11 cellular contexts compared by ENCODE assay signal in the genomic region with DNA sequence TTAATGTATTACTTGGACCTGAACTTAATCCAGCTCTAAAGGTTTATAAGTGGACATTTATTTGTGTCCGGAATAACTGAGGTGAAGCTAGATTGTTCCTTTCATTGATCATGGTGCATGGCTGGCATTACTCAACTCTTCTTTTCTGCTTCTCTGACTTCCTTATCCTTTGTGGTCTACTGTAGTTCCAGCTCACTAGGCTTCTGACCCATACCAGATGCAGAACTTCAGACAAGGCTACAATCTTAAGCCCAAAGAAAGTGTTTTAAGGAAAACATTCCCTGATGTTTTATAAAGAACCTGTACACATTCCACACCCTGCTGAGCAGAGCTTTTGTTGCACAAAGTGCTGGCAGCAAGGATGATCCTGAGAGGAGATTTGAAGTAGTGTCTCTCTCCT.
DNase-seq lines count a peak whose midpoint lies in the region; ATAC-seq and TF ChIP-seq lines count a peak whose summit lies in the region.
"Had no signal": no experiment of that assay in that cellular context is flagged by ENCODE, and none has a peak within 500 bp of the region (broad histone marks: within the 10 kb centered on the region; RNA-seq: fewer than 3 reads in every experiment).

No MANE protein-coding gene starts in this region.

- H3K9me3 ChIP-seq in CD4-positive, CD25-positive, alpha-beta regulatory T cell (ENCODE audit: control insufficient read depth in 2 of 2, low read length in 2 of 2) = no peaks in the 10 kb centered on the region
- H3K9me3 ChIP-seq in IMR-90 (ENCODE audit: control insufficient read depth, insufficient read depth, low read length) = no peaks in the 10 kb centered on the region
- H3K9me3 ChIP-seq in esophagus squamous epithelium = no peaks in the 10 kb centered on the region

- no peak overlapping the region for H3K4ac ChIP-seq in IMR-90 (ENCODE audit: low read depth, low read length)

- WGBS in IMR-90 (ENCODE audit: extremely low coverage in 2 of 2, insufficient read length in 1 of 2), 2 experiments = no CpG with 5 or more reads among the region's 1 CpG
- 87 to 91% methylated on average over 1 of the region's 1 CpG for WGBS in esophagus squamous epithelium, 2 donors

- no peak overlapping the region for H2BK20ac ChIP-seq in IMR-90 (ENCODE audit: low read depth, low read length)

- no peak overlapping the region for H2BK15ac ChIP-seq in IMR-90 (ENCODE audit: low read depth, low read length)

- H2BK120ac ChIP-seq in IMR-90 (ENCODE audit: low read depth, low read length) = peak overlapping the region; percentile 20; the same call in 1 of the 2 replicates

- H2BK5ac ChIP-seq in IMR-90 (ENCODE audit: low read depth, low read length, poor library complexity, severe bottlenecking) = no peak overlapping the region

- H3K27me3 Mint-ChIP-seq in CD4-positive, CD25-positive, alpha-beta regulatory T cell = peaks cover 35% of the 10 kb centered on the region
- peaks cover 0 to 23% (median 21%) of the 10 kb centered on the region in 3 donors for H3K27me3 Mint-ChIP-seq in naive B cell

- H2AK9ac ChIP-seq in IMR-90 (replicated peaks; ENCODE audit: low read depth, low read length, poor library complexity) = no peak overlapping the region

- H2AK5ac ChIP-seq in IMR-90 (ENCODE audit: low read depth, low read length) = no peak overlapping the region

- H3K4me2 ChIP-seq in IMR-90 (ENCODE audit: low read depth, low read length) = no peak overlapping the region

- TF ChIP-seq CTCF in IMR-90 (conservative IDR thresholded peaks at IDR 0.05; ENCODE audit: low read depth, low read length) (no peak), VCaP (conservative IDR thresholded peaks at IDR 0.05) (no peak), esophagus squamous epithelium (IDR thresholded peaks at IDR 0.05) (no peak)

- no peaks in the 10 kb centered on the region for H3K79me1 ChIP-seq in IMR-90 (ENCODE audit: low read depth in 1 of 2, low read length in 2 of 2)

- no peak overlapping the region for H3K56ac ChIP-seq in IMR-90 (ENCODE audit: extremely low read depth, insufficient read depth, low read length)

- H3K4me3 Mint-ChIP-seq in CD4-positive, CD25-positive, alpha-beta regulatory T cell = peak overlapping the region in 1 of 4 donors; percentile 1
- peak overlapping the region in 5 of 8 donors; percentile 16 to 52 (median 33) for H3K4me3 Mint-ChIP-seq in naive B cell

- POLR2A ChIA-PET in IMR-90 (lab: Charles Lee; ENCODE audit: unreplicated experiment) = no interaction called here

- H3K36me3 Mint-ChIP-seq in CD4-positive, CD25-positive, alpha-beta regulatory T cell = no peaks in the 10 kb centered on the region
- H3K36me3 Mint-ChIP-seq in naive B cell = no peaks in the 10 kb centered on the region

- H4K91ac ChIP-seq in IMR-90 (ENCODE audit: insufficient read depth, low read depth, low read length) = peak overlapping the region; percentile 23; the same call in 1 of the 2 replicates

- CTCF ChIA-PET in IMR-90 (lab: Yijun Ruan, JAX) = no interaction called here

- peak overlapping the region; percentile 40; the same call in 1 of the 2 replicates for H3K14ac ChIP-seq in IMR-90 (replicated peaks; ENCODE audit: low read depth, low read length)

- H3K4me3 ChIP-seq in CD4-positive, CD25-positive, alpha-beta regulatory T cell (ENCODE audit: low read depth, low read length) = peak overlapping the region; percentile 27
- no peak overlapping the region for H3K4me3 ChIP-seq in IMR-90 (ENCODE audit: insufficient read depth, low read depth, low read length)
- H3K4me3 ChIP-seq in esophagus squamous epithelium = no peak overlapping the region
- H3K4me3 ChIP-seq: K562 had no signal

- no peaks in the 10 kb centered on the region for H3K36me3 ChIP-seq in CD4-positive, CD25-positive, alpha-beta regulatory T cell (ENCODE audit: control insufficient read depth, insufficient read depth, low read length)
- no peaks in the 10 kb centered on the region for H3K36me3 ChIP-seq in IMR-90 (ENCODE audit: control insufficient read depth, insufficient read depth, low read length)
- no peaks in the 10 kb centered on the region for H3K36me3 ChIP-seq in esophagus squamous epithelium

- dilution Hi-C loops in IMR-90 (cut with HindIII; ENCODE audit: low sequenced_read_pairs, unreplicated experiment) = no loop called here

- peaks cover 7% of the 10 kb centered on the region for H3K27me3 ChIP-seq in CD4-positive, CD25-positive, alpha-beta regulatory T cell (ENCODE audit: control insufficient read depth, insufficient read depth, low read length)
- no peaks in the 10 kb centered on the region for H3K27me3 ChIP-seq in IMR-90 (ENCODE audit: control insufficient read depth, insufficient read depth, low read length)
- no peaks in the 10 kb centered on the region for H3K27me3 ChIP-seq in esophagus squamous epithelium

- DNase-seq in CD4-positive, CD25-positive, alpha-beta regulatory T cell = no peak
- DNase-seq in IMR-90 (peak; percentile 16), naive B cell (peak; percentile 36), esophagus squamous epithelium (lab: John Stamatoyannopoulos, UW) (no peak), 8988T (no peak), NCI-H1436 treated with DMSO at 0.1 percent for 48 hours (lab: John Stamatoyannopoulos, UW) (no peak)
- DNase-seq: NCI-H524, occipital lobe had no signal

- H3K4me1 Mint-ChIP-seq in CD4-positive, CD25-positive, alpha-beta regulatory T cell = peaks cover 28 to 72% (median 48%) of the 10 kb centered on the region in 4 donors
- peaks cover 22 to 42% (median 32%) of the 10 kb centered on the region in 3 donors for H3K4me1 Mint-ChIP-seq in naive B cell

- in situ Hi-C loops in IMR-90 (cut with MboI; ENCODE audit: low sequenced_read_pairs) = no loop called here

- no peak overlapping the region for H4K5ac ChIP-seq in IMR-90 (ENCODE audit: low read depth, low read length)

- H4K20me1 ChIP-seq in IMR-90 (ENCODE audit: insufficient read depth, low read length) = no peaks in the 10 kb centered on the region

- peak overlapping the region; percentile 49 to 70 (median 49) for H3K27ac Mint-ChIP-seq in CD4-positive, CD25-positive, alpha-beta regulatory T cell
- H3K27ac Mint-ChIP-seq in naive B cell = no peak overlapping the region

- no peaks in the 10 kb centered on the region for H3K9me3 Mint-ChIP-seq in CD4-positive, CD25-positive, alpha-beta regulatory T cell
- H3K9me3 Mint-ChIP-seq in naive B cell = no peaks in the 10 kb centered on the region

- intact Hi-C loops in IMR-90 (cut with micrococcal nuclease) (no loop called here), esophagus squamous epithelium (cut with DNase I) (no loop called here)

- H3K9me1 ChIP-seq in IMR-90 (ENCODE audit: insufficient read depth, low read length) = peaks cover 6% of the 10 kb centered on the region; the same call in 1 of the 2 replicates

- TF ChIP-seq RAD21 in IMR-90 (IDR thresholded peaks at IDR 0.05; ENCODE audit: low read length) = no peak

- BruUV-seq in IMR-90 (replicated peaks; lab: Mats Ljungman, UMichigan) = no TSS peak

- peak overlapping the region; percentile 61; the same call in 1 of the 2 replicates for H3K18ac ChIP-seq in IMR-90 (ENCODE audit: low read depth, low read length)

- peaks cover 46% of the 10 kb centered on the region for H3K4me1 ChIP-seq in CD4-positive, CD25-positive, alpha-beta regulatory T cell (ENCODE audit: control insufficient read depth, insufficient read depth, low read length, poor library complexity, severe bottlenecking)
- peaks cover 9% of the 10 kb centered on the region for H3K4me1 ChIP-seq in IMR-90 (ENCODE audit: control insufficient read depth, insufficient read depth, low read length)
- H3K4me1 ChIP-seq in esophagus squamous epithelium = peaks cover 0 to 62% (median 40%) of the 10 kb centered on the region in 3 donors

- no peak overlapping the region for H3K9ac ChIP-seq in IMR-90 (ENCODE audit: low read depth, low read length)

- no peak overlapping the region for H2AFZ ChIP-seq in IMR-90 (replicated peaks; ENCODE audit: low read length, poor library complexity)

- H3K27ac ChIP-seq in CD4-positive, CD25-positive, alpha-beta regulatory T cell (ENCODE audit: insufficient read depth, low read length, poor library complexity, severe bottlenecking) = no peak overlapping the region
- H3K27ac ChIP-seq in IMR-90 (ENCODE audit: insufficient read depth, low read length) (no peak overlapping the region), VCaP (peak overlapping the region; percentile 82), esophagus squamous epithelium (no peak overlapping the region)

- no peak for ATAC-seq in CD4-positive, CD25-positive, alpha-beta regulatory T cell (ENCODE audit: low read depth in 2 of 2)
- ATAC-seq in IMR-90 (ENCODE audit: low read depth) (no peak), naive B cell (ENCODE audit: low read depth in 2 of 2) (peak; percentile 80 to 83), HG03159 (IDR thresholded peaks at IDR 0.05; ENCODE audit: unreplicated experiment) (no peak)
- ATAC-seq: K562 had no signal

- H3K23ac ChIP-seq in IMR-90 (ENCODE audit: low read depth, low read length) = no peak overlapping the region

- no peak overlapping the region for H4K8ac ChIP-seq in IMR-90 (ENCODE audit: low read depth in 2 of 2, low read length in 2 of 2)

- TF ChIP-seq POLR2A in IMR-90 (IDR thresholded peaks at IDR 0.05; ENCODE audit: low read depth, low read length) (no peak), esophagus squamous epithelium (IDR thresholded peaks at IDR 0.05) (no peak)

TF ChIP-seq in IMR-90, 13 proteins besides CTCF, POLR2A, EP300 and RAD21:
- no peak for TF ChIP-seq NFE2L2 (IDR thresholded peaks at IDR 0.05; ENCODE audit: low read depth, low read length)
- TF ChIP-seq FOS (IDR thresholded peaks at IDR 0.05; ENCODE audit: low read depth, low read length) = no peak
- TF ChIP-seq, protein P1, sequence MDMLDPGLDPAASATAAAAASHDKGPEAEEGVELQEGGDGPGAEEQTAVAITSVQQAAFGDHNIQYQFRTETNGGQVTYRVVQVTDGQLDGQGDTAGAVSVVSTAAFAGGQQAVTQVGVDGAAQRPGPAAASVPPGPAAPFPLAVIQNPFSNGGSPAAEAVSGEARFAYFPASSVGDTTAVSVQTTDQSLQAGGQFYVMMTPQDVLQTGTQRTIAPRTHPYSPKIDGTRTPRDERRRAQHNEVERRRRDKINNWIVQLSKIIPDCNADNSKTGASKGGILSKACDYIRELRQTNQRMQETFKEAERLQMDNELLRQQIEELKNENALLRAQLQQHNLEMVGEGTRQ (IDR thresholded peaks at IDR 0.05; ENCODE audit: low read depth, low read length) = no peak
- no peak for TF ChIP-seq CEBPB (IDR thresholded peaks at IDR 0.05; ENCODE audit: low read depth, low read length)

Comparison
In these comparisons a context has a peak if more than half of its experiments do, and no peak if none do; other contexts are left out.
1. ATAC-seq: peak in naive B cell (2 of 2); none in CD4-positive, CD25-positive, alpha-beta regulatory T cell (0 of 2), IMR-90 (single experiment) and HG03159 (single experiment).
2. DNase-seq: peak in IMR-90 (single experiment) and naive B cell (single experiment); none in CD4-positive, CD25-positive, alpha-beta regulatory T cell (0 of 3), esophagus squamous epithelium (single experiment), 8988T (single experiment) and NCI-H1436 treated with DMSO at 0.1 percent for 48 hours (single experiment).
3. H3K27ac Mint-ChIP-seq: peak in CD4-positive, CD25-positive, alpha-beta regulatory T cell (3 of 3); none in naive B cell (0 of 6).